In the genomic region with DNA sequence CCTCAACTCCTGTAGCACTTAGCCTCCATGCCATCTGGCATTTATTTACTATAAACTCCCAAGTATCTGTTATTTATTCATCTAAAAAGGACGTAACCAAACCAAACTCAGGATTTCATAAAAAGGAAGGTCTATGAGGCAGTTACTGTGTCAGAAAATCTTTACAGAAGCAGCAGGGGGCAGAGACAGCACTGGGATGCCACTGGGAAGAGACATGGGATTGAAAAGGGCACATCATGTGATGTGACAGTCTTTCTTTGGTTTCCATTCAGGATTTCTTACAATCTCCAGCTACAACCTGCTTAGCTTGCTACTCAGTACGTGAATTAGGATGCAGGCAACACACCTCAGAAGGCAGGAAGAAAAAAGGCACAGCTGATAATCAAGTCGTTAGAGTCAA, we compare ENCODE assay signal across 14 cellular contexts. TPM values are rescaled to one million over a fixed set of nuclear protein-coding genes. Genes with fewer than 3 reads are reported as not detected.
DNase-seq lines count a peak whose midpoint lies in the region; ATAC-seq and TF ChIP-seq lines count a peak whose summit lies in the region.
"Had no signal": no experiment of that assay in that cellular context is flagged by ENCODE, and none has a peak within 500 bp of the region (broad histone marks: within the 10 kb centered on the region; RNA-seq: fewer than 3 reads in every experiment).

No MANE protein-coding gene starts in this region.

- H3K36me3 ChIP-seq in cardiac muscle cell (peaks cover 37% of the 10 kb centered on the region), heart right ventricle (peaks cover 0 to 91% (median 19%) of the 10 kb centered on the region in 9 donors), liver (ENCODE audit: control insufficient read depth in 4 of 4, insufficient read depth in 3 of 4, low read depth in 1 of 4, low read length in 3 of 4) (peaks cover 0 to 15% (median 6%) of the 10 kb centered on the region in 4 donors)

- intact Hi-C loops in heart right ventricle (cut with DNase I): loop anchor here in 3 of 10 donors (5.0 kb wide), 2 partner anchors 48 to 53 kb away; a partner anchor contains a TSS

- no peaks in the 10 kb centered on the region for H3K9me3 Mint-ChIP-seq in activated T-helper 17 cell treated with anti-CD3 and anti-CD28 coated beads, Interleukin-2, amount 50 U/mL, for 72 hours
- H3K9me3 Mint-ChIP-seq: activated CD4-positive, alpha-beta T cell treated with anti-CD3 and anti-CD28 coated beads, Interleukin-2, amount 10 ng/mL, durations not matched to agents 7 days and 5 days had no signal

- peaks cover 82% of the 10 kb centered on the region for H3K36me3 Mint-ChIP-seq in activated T-helper 17 cell treated with anti-CD3 and anti-CD28 coated beads, Interleukin-2, amount 50 U/mL, for 72 hours (ENCODE audit: low read depth)

- no peak overlapping the region for H3K9ac ChIP-seq in liver (ENCODE audit: low read depth in 1 of 2, low read length in 2 of 2)

- no peak for ATAC-seq in heart right ventricle
- no peak for ATAC-seq in activated T-helper 17 cell treated with anti-CD3 and anti-CD28 coated beads, Interleukin-2, amount 50 U/mL, for 72 hours (replicated peaks)
- ATAC-seq in HG03520 (IDR thresholded peaks at IDR 0.05; ENCODE audit: unreplicated experiment): no peak
- no peak for ATAC-seq in HG02938 (IDR thresholded peaks at IDR 0.05; ENCODE audit: unreplicated experiment)

- H3K27ac Mint-ChIP-seq in activated T-helper 17 cell treated with anti-CD3 and anti-CD28 coated beads, Interleukin-2, amount 50 U/mL, for 72 hours: peak overlapping the region; percentile 48
- H3K27ac Mint-ChIP-seq: activated CD4-positive, alpha-beta T cell treated with anti-CD3 and anti-CD28 coated beads, Interleukin-2, amount 10 ng/mL, durations not matched to agents 7 days and 5 days had no signal

- H3K27ac ChIP-seq in cardiac muscle cell: peak overlapping the region; percentile 40
- peak overlapping the region in 1 of 10 donors; percentile 24 for H3K27ac ChIP-seq in heart right ventricle
- no peak overlapping the region for H3K27ac ChIP-seq in liver (ENCODE audit: low read depth in 1 of 2, low read length in 2 of 2)
- H3K27ac ChIP-seq: heart left ventricle, spleen had no signal

- peak; percentile 66 to 69 for TF ChIP-seq RAD21 in liver (IDR thresholded peaks at IDR 0.05)

- no peaks in the 10 kb centered on the region for H3K27me3 Mint-ChIP-seq in activated T-helper 17 cell treated with anti-CD3 and anti-CD28 coated beads, Interleukin-2, amount 50 U/mL, for 72 hours
- H3K27me3 Mint-ChIP-seq: activated CD4-positive, alpha-beta T cell treated with anti-CD3 and anti-CD28 coated beads, Interleukin-2, amount 10 ng/mL, durations not matched to agents 7 days and 5 days had no signal

- no peaks in the 10 kb centered on the region for H3K9me3 ChIP-seq in cardiac muscle cell (ENCODE audit: low read depth)
- H3K9me3 ChIP-seq in heart right ventricle: no peaks in the 10 kb centered on the region
- no peaks in the 10 kb centered on the region for H3K9me3 ChIP-seq in liver (ENCODE audit: control insufficient read depth in 4 of 4, low read length in 3 of 4)
- H3K9me3 ChIP-seq: HAP-1, heart left ventricle, spleen had no signal

- no peak overlapping the region for H3K4me3 Mint-ChIP-seq in activated T-helper 17 cell treated with anti-CD3 and anti-CD28 coated beads, Interleukin-2, amount 50 U/mL, for 72 hours
- H3K4me3 Mint-ChIP-seq: activated CD4-positive, alpha-beta T cell treated with anti-CD3 and anti-CD28 coated beads, Interleukin-2, amount 10 ng/mL, durations not matched to agents 7 days and 5 days had no signal

- peaks cover 5% of the 10 kb centered on the region for H3K4me1 Mint-ChIP-seq in activated T-helper 17 cell treated with anti-CD3 and anti-CD28 coated beads, Interleukin-2, amount 50 U/mL, for 72 hours

- WGBS in heart right ventricle, 2 donors: 68% methylated on average over 3 of the region's 3 CpGs
- WGBS in liver: 83% methylated on average over 3 of the region's 3 CpGs

- no peak for DNase-seq in cardiac muscle cell (ENCODE audit: low read depth in 1 of 2, low spot score in 1 of 2)
- no peak for DNase-seq in heart right ventricle
- DNase-seq in dedifferentiated amniotic fluid mesenchymal stem cell (ENCODE audit: extremely low spot score): no peak
- no peak for DNase-seq in RKO (ENCODE audit: low spot score)
- DNase-seq: activated CD4-positive, alpha-beta T cell treated with anti-CD3 and anti-CD28 coated beads, Interleukin-2, amount 10 ng/mL, durations not matched to agents 7 days and 5 days; heart left ventricle; NCI-H2171 treated with DMSO at 0.1 percent for 48 hours; spleen; stimulated activated naive CD4-positive, alpha-beta T cell treated with Interleukin-2 at 50 U/mL for 16 hours had no signal

- H3K4me1 ChIP-seq in cardiac muscle cell (ENCODE audit: low read depth) (no peaks in the 10 kb centered on the region), heart right ventricle (peaks cover 0 to 26% (median 0%) of the 10 kb centered on the region in 9 donors), liver (ENCODE audit: control insufficient read depth in 4 of 4, insufficient read depth in 4 of 4, low read length in 3 of 4) (no peaks in the 10 kb centered on the region)
- H3K4me1 ChIP-seq: spleen had no signal

- H3K4me3 ChIP-seq in cardiac muscle cell: no peak overlapping the region
- no peak overlapping the region for H3K4me3 ChIP-seq in heart right ventricle
- H3K4me3 ChIP-seq in liver (ENCODE audit: low read depth in 1 of 3, low read length in 3 of 3): no peak overlapping the region
- H3K4me3 ChIP-seq: HAP-1, heart left ventricle, spleen had no signal

- TF ChIP-seq CTCF in cardiac muscle cell (IDR thresholded peaks at IDR 0.05; ENCODE audit: low read depth, low read length) (peak; percentile 7), heart right ventricle (IDR thresholded peaks at IDR 0.05) (peak in 4 of 9 donors; percentile 4 to 21 (median 17)), liver (IDR thresholded peaks at IDR 0.05; ENCODE audit: low read depth, low read length, missing input control) (no peak)

- H3K27me3 ChIP-seq in cardiac muscle cell (no peaks in the 10 kb centered on the region), heart right ventricle (no peaks in the 10 kb centered on the region), liver (ENCODE audit: control insufficient read depth in 4 of 4, insufficient read depth in 4 of 4, low read length in 3 of 4) (no peaks in the 10 kb centered on the region)
- H3K27me3 ChIP-seq: heart left ventricle, spleen had no signal

TF ChIP-seq in liver, 16 proteins besides CTCF, POLR2A, EP300 and RAD21:
- TF ChIP-seq JUND (IDR thresholded peaks at IDR 0.05) (no peak), HNF4G (IDR thresholded peaks at IDR 0.05) (no peak), GABPA (IDR thresholded peaks at IDR 0.05 in 1 of 2, conservative IDR thresholded peaks at IDR 0.05 in 1 of 2) (no peak)

RNA-seq across cellular contexts. Expression of a gene that starts 31.2 kb away (rescaled TPM):
- total RNA-seq in cardiac muscle cell (15.2 and 30.8 TPM in 2 replicates), heart right ventricle (10 to 100 TPM in 1 of 10 donors, 1 to 10 TPM in 9; 6.4 to 11.0 (median 7.6) TPM), liver (1 to 10 TPM; 7.8 to 8.9 TPM)
- polyA plus RNA-seq in cardiac muscle cell (10.7 and 13.4 TPM in 2 replicates), heart right ventricle (1 to 10 TPM; 4.1 to 4.2 TPM), liver (1 to 10 TPM; 2.1 to 5.1 TPM)
- 10 to 100 TPM in 1 of 2 donors, 1 to 10 TPM in 1; 6.7 to 15.2 TPM for total RNA-seq in activated T-helper 17 cell treated with anti-CD3 and anti-CD28 coated beads, Interleukin-2, amount 50 U/mL, for 72 hours

RNA-seq across cellular contexts. Expression of a gene that starts 31.6 kb away (rescaled TPM):
- total RNA-seq in cardiac muscle cell (10.3 and 12.6 TPM in 2 replicates), heart right ventricle (10 to 100 TPM; 10.3 to 16.7 (median 12.8) TPM), liver (10 to 100 TPM; 12.2 to 13.4 TPM)
- polyA plus RNA-seq in cardiac muscle cell (3.2 and 4.9 TPM in 2 replicates), heart right ventricle (1 to 10 TPM; 3.5 to 4.3 TPM), liver (1 to 10 TPM; 1.6 to 2.8 TPM)
- 10 to 100 TPM; 15.5 to 18.2 TPM for total RNA-seq in activated T-helper 17 cell treated with anti-CD3 and anti-CD28 coated beads, Interleukin-2, amount 50 U/mL, for 72 hours

RNA-seq across cellular contexts. Expression of a gene that starts 52.8 kb away (rescaled TPM):
- total RNA-seq in cardiac muscle cell (67.6 and 81.8 TPM in 2 replicates), heart right ventricle (100 to 1,000 TPM in 1 of 10 donors, 10 to 100 TPM in 9; 62.0 to 104 (median 71.2) TPM), liver (10 to 100 TPM; 26.1 to 44.8 TPM)
- polyA plus RNA-seq in cardiac muscle cell (54.0 and 54.2 TPM in 2 replicates), heart right ventricle (10 to 100 TPM; 13.0 to 20.8 TPM), liver (10 to 100 TPM in 1 of 2 donors, 1 to 10 TPM in 1; 7.2 to 18.4 TPM)
- total RNA-seq in activated T-helper 17 cell treated with anti-CD3 and anti-CD28 coated beads, Interleukin-2, amount 50 U/mL, for 72 hours: 10 to 100 TPM; 26.5 to 27.3 TPM
